Comparison of ENCODE assay signal across 22 cellular contexts in genomic region chr4:173138636-173139035, GRCh38. TPM values are rescaled to one million over a fixed set of nuclear protein-coding genes. Genes with fewer than 3 reads are reported as not detected.
DNase-seq lines count a peak whose midpoint lies in the region; TF ChIP-seq lines count a peak whose summit lies in the region.
"Had no signal": no experiment of that assay in that cellular context is flagged by ENCODE, and none has a peak within 500 bp of the region (broad histone marks: within the 10 kb centered on the region; RNA-seq: fewer than 3 reads in every experiment).

No MANE protein-coding gene starts in this region.

- peak; percentile 6 for DNase-seq in NCI-H1694 treated with DMSO at 0.1 percent for 48 hours (lab: John Stamatoyannopoulos, UW)
- no peak for DNase-seq in NCI-H1694 (lab: John Stamatoyannopoulos, UW)
- DNase-seq in NCI-H524 treated with DMSO at 0.1 percent for 48 hours (lab: John Stamatoyannopoulos, UW): peak; percentile 57
- DNase-seq in glutamatergic neuron: no peak
- DNase-seq in retina: peak; percentile 55
- no peak for DNase-seq in OCI-LY7 (ENCODE audit: low spot score)
- no peak for DNase-seq in SKM-1 (lab: John Stamatoyannopoulos, UW; ENCODE audit: unreplicated experiment)
- DNase-seq in GM19238 (ENCODE audit: insufficient read length, low spot score): no peak
- DNase-seq: 8988T; Caco-2; CD4-positive, alpha-beta memory T cell; GDM1; H7; Karpas-422; NCI-H187 treated with DMSO at 0.1 percent for 48 hours; NCI-H2107; NCI-H226; NCI-H526 treated with DMSO at 0.1 percent for 48 hours; SIG-M5; SK-N-SH; T-cell had no signal

- H3K27me3 Mint-ChIP-seq in glutamatergic neuron (ENCODE audit: unreplicated experiment): no peaks in the 10 kb centered on the region

- intact Hi-C loops in OCI-LY7 (cut with micrococcal nuclease; ENCODE audit: unreplicated experiment): no loop called here

- H3K36me3 ChIP-seq in OCI-LY7 (ENCODE audit: insufficient read depth, low read length): no peaks in the 10 kb centered on the region
- H3K36me3 ChIP-seq: BLaER1 treated with 17β-estradiol and CSF1 and Interleukin-3, amounts not matched to agents 10 nM and 100 nM had no signal

- H3K9me2 ChIP-seq in OCI-LY7 (ENCODE audit: insufficient read depth, low read length): no peaks in the 10 kb centered on the region
- H3K9me2 ChIP-seq: SK-N-SH had no signal

- no peak overlapping the region for H3K4me3 ChIP-seq in OCI-LY7 (ENCODE audit: low read depth, low read length, poor library complexity, severe bottlenecking)
- H3K4me3 ChIP-seq: BLaER1 treated with 17β-estradiol and CSF1 and Interleukin-3, amounts not matched to agents 10 nM and 100 nM had no signal

- H4K20me1 ChIP-seq in OCI-LY7 (ENCODE audit: insufficient read depth, low read length): no peaks in the 10 kb centered on the region
- H4K20me1 ChIP-seq: BLaER1 treated with 17β-estradiol and CSF1 and Interleukin-3, amounts not matched to agents 10 nM and 100 nM had no signal

- peak overlapping the region; percentile 27 for H3K4me3 Mint-ChIP-seq in glutamatergic neuron (ENCODE audit: unreplicated experiment)
- H3K4me3 Mint-ChIP-seq: CD4-positive, alpha-beta memory T cell; T-cell had no signal

- TF ChIP-seq CTCF in glutamatergic neuron (IDR thresholded peaks at IDR 0.05; ENCODE audit: partially characterized antibody, unreplicated experiment): no peak
- no peak for TF ChIP-seq CTCF in OCI-LY7 (conservative IDR thresholded peaks at IDR 0.05; ENCODE audit: low read length)

- H3K79me2 ChIP-seq in OCI-LY7 (ENCODE audit: insufficient read depth, low read depth, low read length): no peaks in the 10 kb centered on the region

- no peaks in the 10 kb centered on the region for H3K4me1 ChIP-seq in OCI-LY7 (ENCODE audit: insufficient read depth, low read length, poor library complexity, severe bottlenecking)
- H3K4me1 ChIP-seq: BLaER1 treated with 17β-estradiol and CSF1 and Interleukin-3, amounts not matched to agents 10 nM and 100 nM; Caco-2 had no signal

- no TSS peak for BruUV-seq in OCI-LY7 (replicated peaks; lab: Mats Ljungman, UMichigan)

- H3K9me3 ChIP-seq in OCI-LY7 (ENCODE audit: low read length): no peaks in the 10 kb centered on the region
- H3K9me3 ChIP-seq: Caco-2, SK-N-SH had no signal

- H3K27ac ChIP-seq in OCI-LY7 (ENCODE audit: low read depth, low read length, poor library complexity, severe bottlenecking): no peak overlapping the region
- H3K27ac ChIP-seq: BLaER1 treated with 17β-estradiol and CSF1 and Interleukin-3, amounts not matched to agents 10 nM and 100 nM had no signal

- H2AFZ ChIP-seq in OCI-LY7 (ENCODE audit: low read length): no peak overlapping the region

- peak overlapping the region; percentile 85 for H3K27ac Mint-ChIP-seq in glutamatergic neuron (ENCODE audit: unreplicated experiment)
- H3K27ac Mint-ChIP-seq: CD4-positive, alpha-beta memory T cell; T-cell had no signal

- CTCF ChIA-PET in OCI-LY7 (lab: Charles Lee; ENCODE audit: unreplicated experiment): no interaction called here

- peaks cover 20% of the 10 kb centered on the region for H3K4me1 Mint-ChIP-seq in glutamatergic neuron (ENCODE audit: low read depth, unreplicated experiment)
- H3K4me1 Mint-ChIP-seq: CD4-positive, alpha-beta memory T cell; T-cell had no signal

- POLR2A ChIA-PET in OCI-LY7 (lab: Charles Lee): no interaction called here

- H3K4me2 ChIP-seq in OCI-LY7 (ENCODE audit: low read length): no peak overlapping the region
- H3K4me2 ChIP-seq: BLaER1 treated with 17β-estradiol and CSF1 and Interleukin-3, amounts not matched to agents 10 nM and 100 nM; SK-N-SH had no signal

- H3K36me3 Mint-ChIP-seq in glutamatergic neuron (ENCODE audit: unreplicated experiment): no peaks in the 10 kb centered on the region
- H3K36me3 Mint-ChIP-seq: CD4-positive, alpha-beta memory T cell; T-cell had no signal

- peaks cover 5% of the 10 kb centered on the region for H3K9me3 Mint-ChIP-seq in glutamatergic neuron (ENCODE audit: unreplicated experiment)
- H3K9me3 Mint-ChIP-seq: CD4-positive, alpha-beta memory T cell; T-cell had no signal

RNA-seq across cellular contexts. Expression of gene GALNT7, which starts 30.0 kb away (rescaled TPM):
- total RNA-seq in glutamatergic neuron (ENCODE audit: unreplicated experiment) (17.9 TPM), OCI-LY7 (2022) (33.4 and 34.4 TPM in 2 replicates)
- total RNA-seq in OCI-LY7 (2014; rRNA removed; shearing (Covaris generic)): 20.3 and 24.8 TPM in 2 replicates

Comparison
In these comparisons a context has a peak if more than half of its experiments do, and no peak if none do; other contexts are left out.
1. DNase-seq: peak in NCI-H1694 treated with DMSO at 0.1 percent for 48 hours (single experiment), NCI-H524 treated with DMSO at 0.1 percent for 48 hours (single experiment) and retina (single experiment); none in NCI-H1694 (single experiment), glutamatergic neuron (single experiment), OCI-LY7 (single experiment), SKM-1 (single experiment) and GM19238 (single experiment).